ENCODE assay signal across 9 cellular contexts in genomic region chr16:72927199-72928088, GRCh38.
A peak's percentile ranks its signal among the peaks of the same experiment; 100 is the strongest.
DNase-seq lines count a peak whose midpoint lies in the region; ATAC-seq and TF ChIP-seq lines count a peak whose summit lies in the region.
"Had no signal": no experiment of that assay in that cellular context is flagged by ENCODE, and none has a peak within 500 bp of the region (broad histone marks: within the 10 kb centered on the region; RNA-seq: fewer than 3 reads in every experiment).

No MANE protein-coding gene starts in this region.

- CTCF ChIA-PET in CD8-positive, alpha-beta T cell (lab: Charles Lee): no interaction called here

- intact Hi-C loops in sciatic nerve (cut with DNase I): no loop called here
- intact Hi-C loops in CD8-positive, alpha-beta T cell (cut with DNase I, micrococcal nuclease): no loop called here

- H3K4me3 ChIP-seq in CD8-positive, alpha-beta T cell (ENCODE audit: low read depth, low read length): no peak overlapping the region

- H3K36me3 Mint-ChIP-seq in CD8-positive, alpha-beta T cell: no peaks in the 10 kb centered on the region

- H3K4me3 Mint-ChIP-seq in CD8-positive, alpha-beta T cell: no peak overlapping the region
- H3K4me3 Mint-ChIP-seq: T-helper 1 cell treated with Interleukin-12 subunit alpha and Interleukin-12 subunit beta and Interleukin-4 antibody, amounts not matched to agents 30 μg/mL and 1 μg/mL, for 36 hours had no signal

- ATAC-seq in sciatic nerve (peak; percentile 27), GM18517 (IDR thresholded peaks at IDR 0.05; ENCODE audit: unreplicated experiment) (no peak), HG03280 (IDR thresholded peaks at IDR 0.05; ENCODE audit: unreplicated experiment) (no peak)
- no peak for ATAC-seq in CD8-positive, alpha-beta T cell

- H3K9me3 Mint-ChIP-seq in CD8-positive, alpha-beta T cell: no peaks in the 10 kb centered on the region

- DNase-seq in GM04504 (ENCODE audit: low read depth) (peak; percentile 92), NCI-H2227 (lab: John Stamatoyannopoulos, UW; ENCODE audit: unreplicated experiment) (peak; percentile 38), T47D (ENCODE audit: low read depth in 1 of 2, low spot score in 1 of 2) (peak; percentile 69 to 95), sciatic nerve (ENCODE audit: low spot score) (no peak), RPMI8226 (no peak)
- no peak for DNase-seq in CD8-positive, alpha-beta T cell

- TF ChIP-seq CTCF in CD8-positive, alpha-beta T cell (IDR thresholded peaks at IDR 0.05): no peak

- H3K27ac ChIP-seq in CD8-positive, alpha-beta T cell (ENCODE audit: low read depth, low read length): no peak overlapping the region

- H3K4me1 ChIP-seq in CD8-positive, alpha-beta T cell (ENCODE audit: insufficient read depth, low read length): no peaks in the 10 kb centered on the region

- H3K36me3 ChIP-seq in CD8-positive, alpha-beta T cell (ENCODE audit: insufficient read depth, low read length): no peaks in the 10 kb centered on the region

- H3K9me3 ChIP-seq in CD8-positive, alpha-beta T cell (ENCODE audit: low read length): no peaks in the 10 kb centered on the region

- POLR2A ChIA-PET in CD8-positive, alpha-beta T cell (lab: Charles Lee): no interaction called here

- no peak overlapping the region for H3K27ac Mint-ChIP-seq in CD8-positive, alpha-beta T cell
- H3K27ac Mint-ChIP-seq: T-helper 1 cell treated with Interleukin-12 subunit alpha and Interleukin-12 subunit beta and Interleukin-4 antibody, amounts not matched to agents 30 μg/mL and 1 μg/mL, for 36 hours had no signal

- in situ Hi-C loops in T47D (cut with HindIII; ENCODE audit: low pct_unique_long_range_greater_than_20kb, low sequenced_read_pairs): no loop called here

- peaks cover 6% of the 10 kb centered on the region for H3K4me1 Mint-ChIP-seq in CD8-positive, alpha-beta T cell (ENCODE audit: low read depth)

- H3K27me3 Mint-ChIP-seq in CD8-positive, alpha-beta T cell (ENCODE audit: low read depth): no peaks in the 10 kb centered on the region

- no peaks in the 10 kb centered on the region for H3K27me3 ChIP-seq in CD8-positive, alpha-beta T cell (ENCODE audit: insufficient read depth, low read length)

Comparison
In these comparisons a context has a peak if more than half of its experiments do, and no peak if none do; other contexts are left out.
1. DNase-seq: peak in GM04504 (single experiment), NCI-H2227 (single experiment) and T47D (2 of 2); none in sciatic nerve (single experiment), RPMI8226 (single experiment) and CD8-positive, alpha-beta T cell (0 of 7).